Comparison of ENCODE assay signal across 1 cellular context in the genomic region with DNA sequence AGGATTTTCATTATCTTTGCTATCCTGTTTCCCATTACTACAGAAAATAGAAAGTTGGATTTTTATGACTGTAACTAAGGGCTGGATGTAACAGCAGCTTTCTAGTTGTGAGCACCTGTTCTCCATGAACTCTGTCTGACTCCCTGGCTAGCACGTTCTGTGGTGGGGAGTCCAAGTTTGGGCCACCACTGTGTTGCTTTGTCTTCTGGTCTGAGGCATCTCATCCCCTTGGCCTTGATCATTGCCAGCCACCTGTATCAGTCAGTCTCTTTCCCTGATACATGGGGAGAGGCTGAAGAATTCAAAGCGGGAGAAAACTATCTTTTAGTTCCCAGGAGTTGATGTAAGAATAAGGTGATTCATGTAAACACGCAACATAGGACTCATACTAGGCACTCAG.
TF ChIP-seq lines count a peak whose summit lies in the region.

No MANE protein-coding gene starts in this region.

TF ChIP-seq in SK-N-SH, 30 proteins besides CTCF, POLR2A, EP300 and RAD21 (continued from another document):
- TF ChIP-seq, protein P1, sequence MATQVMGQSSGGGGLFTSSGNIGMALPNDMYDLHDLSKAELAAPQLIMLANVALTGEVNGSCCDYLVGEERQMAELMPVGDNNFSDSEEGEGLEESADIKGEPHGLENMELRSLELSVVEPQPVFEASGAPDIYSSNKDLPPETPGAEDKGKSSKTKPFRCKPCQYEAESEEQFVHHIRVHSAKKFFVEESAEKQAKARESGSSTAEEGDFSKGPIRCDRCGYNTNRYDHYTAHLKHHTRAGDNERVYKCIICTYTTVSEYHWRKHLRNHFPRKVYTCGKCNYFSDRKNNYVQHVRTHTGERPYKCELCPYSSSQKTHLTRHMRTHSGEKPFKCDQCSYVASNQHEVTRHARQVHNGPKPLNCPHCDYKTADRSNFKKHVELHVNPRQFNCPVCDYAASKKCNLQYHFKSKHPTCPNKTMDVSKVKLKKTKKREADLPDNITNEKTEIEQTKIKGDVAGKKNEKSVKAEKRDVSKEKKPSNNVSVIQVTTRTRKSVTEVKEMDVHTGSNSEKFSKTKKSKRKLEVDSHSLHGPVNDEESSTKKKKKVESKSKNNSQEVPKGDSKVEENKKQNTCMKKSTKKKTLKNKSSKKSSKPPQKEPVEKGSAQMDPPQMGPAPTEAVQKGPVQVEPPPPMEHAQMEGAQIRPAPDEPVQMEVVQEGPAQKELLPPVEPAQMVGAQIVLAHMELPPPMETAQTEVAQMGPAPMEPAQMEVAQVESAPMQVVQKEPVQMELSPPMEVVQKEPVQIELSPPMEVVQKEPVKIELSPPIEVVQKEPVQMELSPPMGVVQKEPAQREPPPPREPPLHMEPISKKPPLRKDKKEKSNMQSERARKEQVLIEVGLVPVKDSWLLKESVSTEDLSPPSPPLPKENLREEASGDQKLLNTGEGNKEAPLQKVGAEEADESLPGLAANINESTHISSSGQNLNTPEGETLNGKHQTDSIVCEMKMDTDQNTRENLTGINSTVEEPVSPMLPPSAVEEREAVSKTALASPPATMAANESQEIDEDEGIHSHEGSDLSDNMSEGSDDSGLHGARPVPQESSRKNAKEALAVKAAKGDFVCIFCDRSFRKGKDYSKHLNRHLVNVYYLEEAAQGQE (IDR thresholded peaks at IDR 0.05; ENCODE audit: low read depth, low read length): no peak
- TF ChIP-seq USF2 (IDR thresholded peaks at IDR 0.05; ENCODE audit: borderline replicate concordance, low read depth, low read length) (no peak), FOXJ3 (CRISPR knock-in tag; IDR thresholded peaks at IDR 0.05) (no peak), TEAD4 (IDR thresholded peaks at IDR 0.05; ENCODE audit: borderline replicate concordance, insufficient read depth) (no peak), GATA2 (CRISPR knock-in tag; IDR thresholded peaks at IDR 0.05) (no peak), CHD2 (IDR thresholded peaks at IDR 0.05; ENCODE audit: low read length, partially characterized antibody) (no peak), NFIC (IDR thresholded peaks at IDR 0.05; ENCODE audit: borderline replicate concordance) (no peak), SIN3A (IDR thresholded peaks at IDR 0.05; ENCODE audit: borderline replicate concordance, low read depth, low read length) (no peak), RXRA (IDR thresholded peaks at IDR 0.05; ENCODE audit: borderline replicate concordance, low read depth) (no peak)
